Comparison of ENCODE assay signal across 11 cellular contexts in the genomic region with DNA sequence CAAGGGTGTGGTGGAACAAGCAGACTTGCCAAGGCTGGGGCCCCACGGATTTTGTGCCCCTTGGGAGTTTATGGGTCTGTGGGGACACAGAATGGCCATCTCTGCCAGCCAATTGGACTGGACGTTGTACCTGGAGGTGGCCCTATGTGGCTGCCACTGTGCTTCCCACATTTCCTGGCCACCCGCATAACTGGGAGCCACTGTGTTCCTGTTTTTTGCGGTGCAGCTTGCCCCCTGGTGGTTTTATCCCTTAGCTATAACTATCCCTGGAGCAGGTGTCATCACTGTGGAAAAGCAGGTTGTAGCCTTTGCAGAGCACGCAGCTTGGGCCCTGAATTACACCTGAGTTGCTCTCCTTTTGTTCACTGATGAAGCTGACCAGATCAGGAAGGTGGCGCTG.
DNase-seq lines count a peak whose midpoint lies in the region; ATAC-seq and TF ChIP-seq lines count a peak whose summit lies in the region.
"Had no signal": no experiment of that assay in that cellular context is flagged by ENCODE, and none has a peak within 500 bp of the region (broad histone marks: within the 10 kb centered on the region; RNA-seq: fewer than 3 reads in every experiment).

No MANE protein-coding gene starts in this region.

- H3K4me3 ChIP-seq in H7 (ENCODE audit: insufficient read depth, low read depth, low read length) (no peak overlapping the region), PC-3 (ENCODE audit: low read length) (no peak overlapping the region)
- H3K4me3 ChIP-seq: adrenal gland had no signal

- POLR2A ChIA-PET in PC-3 (lab: Charles Lee; ENCODE audit: unreplicated experiment) = no interaction called here

- H3K4me1 ChIP-seq in PC-3 (ENCODE audit: insufficient read depth, low read length) = no peaks in the 10 kb centered on the region
- H3K4me1 ChIP-seq: adrenal gland had no signal

- no peak overlapping the region for H3K9ac ChIP-seq in PC-3 (ENCODE audit: low read length)

- TF ChIP-seq CTCF in PC-3 (conservative IDR thresholded peaks at IDR 0.05; ENCODE audit: low read depth, low read length) = peak; percentile 52

- H3K4me2 ChIP-seq in PC-3 (ENCODE audit: low read length) = no peak overlapping the region

- no peaks in the 10 kb centered on the region for H3F3A ChIP-seq in PC-3 (ENCODE audit: low read length, unreplicated experiment)

- no peak overlapping the region for H3K27ac ChIP-seq in PC-3 (ENCODE audit: low read length)
- H3K27ac ChIP-seq: adrenal gland had no signal

- no peak overlapping the region for H2AFZ ChIP-seq in PC-3 (ENCODE audit: low read length)

- no peaks in the 10 kb centered on the region for H3K9me2 ChIP-seq in PC-3 (replicated peaks; ENCODE audit: low read length)

- no peaks in the 10 kb centered on the region for H3K27me3 ChIP-seq in H7 (ENCODE audit: control insufficient read depth, insufficient read depth, low read length)
- no peaks in the 10 kb centered on the region for H3K27me3 ChIP-seq in PC-3 (ENCODE audit: low read length)
- H3K27me3 ChIP-seq: adrenal gland had no signal

- CTCF ChIA-PET in PC-3 (lab: Charles Lee) = interaction anchor here (0.6 to 0.8 kb wide), 2 partner anchors 205 to 512 kb away, joined by 3 to 4 read pairs; no protein-coding TSS in a partner anchor

- no TSS peak for BruUV-seq in PC-3 (replicated peaks; lab: Mats Ljungman, UMichigan)

- H3K9me3 ChIP-seq in PC-3 (ENCODE audit: low read length) = no peaks in the 10 kb centered on the region
- H3K9me3 ChIP-seq: adrenal gland had no signal

- no peaks in the 10 kb centered on the region for H4K20me1 ChIP-seq in PC-3 (ENCODE audit: low read length)

- no peaks in the 10 kb centered on the region for H3K79me2 ChIP-seq in PC-3 (ENCODE audit: low read length)

- DNase-seq in COLO829 (ENCODE audit: low spot score) (peak; percentile 7), H7 (peak; percentile 22), PC-3 (peak; percentile 46), iPS-NIHi7 (ENCODE audit: extremely low spot score) (peak; percentile 43), nucleus accumbens (lab: John Stamatoyannopoulos, UW) (no peak)
- DNase-seq in activated naive CD4-positive, alpha-beta T cell (lab: John Stamatoyannopoulos, UW) = no peak
- DNase-seq: adrenal gland, naive B cell, NCI-H1417 treated with DMSO at 0.1 percent for 48 hours had no signal

- no peaks in the 10 kb centered on the region for H3K36me3 ChIP-seq in H7 (replicated peaks; ENCODE audit: control insufficient read depth, insufficient read depth, low read length)
- H3K36me3 ChIP-seq in PC-3 (ENCODE audit: low read depth, low read length) = no peaks in the 10 kb centered on the region
- H3K36me3 ChIP-seq: adrenal gland had no signal

- intact Hi-C loops in PC-3 (cut with micrococcal nuclease) = loop anchor here (1.0 to 5.0 kb wide), 2 partner anchors 69 to 512 kb away; no protein-coding TSS in a partner anchor

- peak; percentile 77 for ATAC-seq in PC-3
- no peak for ATAC-seq in GM19397 (IDR thresholded peaks at IDR 0.05; ENCODE audit: unreplicated experiment)
- ATAC-seq in GM18502 (IDR thresholded peaks at IDR 0.05; ENCODE audit: poor library complexity, unreplicated experiment) = no peak

Comparison
In these comparisons a context has a peak if more than half of its experiments do, and no peak if none do; other contexts are left out.
1. DNase-seq: peak in COLO829 (single experiment), H7 (single experiment), PC-3 (single experiment) and iPS-NIHi7 (single experiment); none in activated naive CD4-positive, alpha-beta T cell (0 of 4) and nucleus accumbens (0 of 56).